In genomic region chr12:27674989-27675388, GRCh38 we compare ENCODE assay signal across 17 cellular contexts. TPM values are rescaled to one million over a fixed set of nuclear protein-coding genes. Genes with fewer than 3 reads are reported as not detected.
A peak's percentile ranks its signal among the peaks of the same experiment; 100 is the strongest.
DNase-seq lines count a peak whose midpoint lies in the region; ATAC-seq, FAIRE-seq and TF ChIP-seq lines count a peak whose summit lies in the region.
"Had no signal": no experiment of that assay in that cellular context is flagged by ENCODE, and none has a peak within 500 bp of the region (broad histone marks: within the 10 kb centered on the region; RNA-seq: fewer than 3 reads in every experiment).

No MANE protein-coding gene starts in this region.

- intact Hi-C loops in left ventricle myocardium superior (cut with micrococcal nuclease) (no loop called here), left cardiac atrium (cut with DNase I) (no loop called here)

- no peak for TF ChIP-seq CTCF in endodermal cell (conservative IDR thresholded peaks at IDR 0.05)

- H3K27ac Mint-ChIP-seq in endodermal cell = peak overlapping the region; percentile 13
- H3K27ac Mint-ChIP-seq: CD4-positive, alpha-beta T cell; H9 had no signal

- no peaks in the 10 kb centered on the region for H3K4me1 ChIP-seq in endodermal cell (ENCODE audit: control insufficient read depth, insufficient read depth, low read length)
- H3K4me1 ChIP-seq: BE2C had no signal

- H3K4me1 Mint-ChIP-seq in endodermal cell = no peaks in the 10 kb centered on the region

- H3K36me3 Mint-ChIP-seq in endodermal cell (ENCODE audit: low read depth) = peaks cover 70% of the 10 kb centered on the region

- FAIRE-seq in HTR-8/SVneo (lab: Jason Lieb, UNC) = peak; percentile 4
- FAIRE-seq: A204.1 had no signal

- peaks cover 90% of the 10 kb centered on the region for H3K36me3 ChIP-seq in endodermal cell (ENCODE audit: control insufficient read depth, insufficient read depth, low read length)

- ATAC-seq in left ventricle myocardium superior (peak; percentile 20), left cardiac atrium (no peak), HG03039 (IDR thresholded peaks at IDR 0.05; ENCODE audit: unreplicated experiment) (no peak)

- no peak for DNase-seq in left ventricle myocardium superior
- no peak for DNase-seq in left cardiac atrium
- DNase-seq in HTR-8/SVneo (ENCODE audit: insufficient read length, low spot score) = no peak
- DNase-seq in endodermal cell = no peak
- no peak for DNase-seq in iPS-NIHi11 (ENCODE audit: low spot score)
- no peak for DNase-seq in NCI-H2081 treated with DMSO at 0.1 percent for 48 hours (lab: John Stamatoyannopoulos, UW)
- DNase-seq: ACHN; BE2C; C1 segment of cervical spinal cord; CD4-positive, alpha-beta T cell; DMS153; DMS79; GDM1; GOT3; H9 had no signal

- H3K27ac ChIP-seq in endodermal cell (ENCODE audit: low read depth, low read length) = no peak overlapping the region

- WGBS in endodermal cell (ENCODE audit: insufficient coverage in 1 of 2, insufficient read length in 1 of 2), 2 experiments = 88% methylated on average over 2 of the region's 2 CpGs; no CpG with 5 or more reads in 1 of the 2 experiments

- H3K4me3 ChIP-seq in endodermal cell (ENCODE audit: low read length) = no peak overlapping the region

- no peaks in the 10 kb centered on the region for H3K9me3 Mint-ChIP-seq in endodermal cell
- H3K9me3 Mint-ChIP-seq: CD4-positive, alpha-beta T cell; H9 had no signal

- no peak overlapping the region for H3K9ac ChIP-seq in endodermal cell (ENCODE audit: extremely low read depth, low read length, poor library complexity, severe bottlenecking)

- H3K27me3 Mint-ChIP-seq in endodermal cell (ENCODE audit: insufficient read depth) = no peaks in the 10 kb centered on the region
- H3K27me3 Mint-ChIP-seq: CD4-positive, alpha-beta T cell had no signal

- no peaks in the 10 kb centered on the region for H3K27me3 ChIP-seq in endodermal cell (ENCODE audit: control insufficient read depth, insufficient read depth, low read length, poor library complexity, severe bottlenecking)
- H3K27me3 ChIP-seq: BE2C had no signal

- H3K9me3 ChIP-seq in endodermal cell (ENCODE audit: control insufficient read depth, low read length) = no peaks in the 10 kb centered on the region
- H3K9me3 ChIP-seq: BE2C had no signal

- no peak overlapping the region for H3K4me3 Mint-ChIP-seq in endodermal cell
- H3K4me3 Mint-ChIP-seq: CD4-positive, alpha-beta T cell; H9 had no signal

RNA-seq across cellular contexts. Expression of gene REP15, which starts 21.3 kb away (rescaled TPM):
- 7.5 TPM for total RNA-seq in left ventricle myocardium superior
- 1 to 10 TPM; 3.2 to 3.5 TPM for total RNA-seq in left cardiac atrium
- total RNA-seq in endodermal cell = 1 to 10 TPM; 2.4 to 7.6 TPM
- 0.93 TPM for polyA plus RNA-seq in endodermal cell (2013, experiment 1 of 2)
- polyA plus RNA-seq in endodermal cell (2013, experiment 2 of 2) = 0.79 TPM
- total RNA-seq: CD4-positive, alpha-beta T cell had no signal

RNA-seq across cellular contexts. Expression of gene MRPS35, which starts 35.6 kb away (rescaled TPM):
- total RNA-seq in left ventricle myocardium superior (63.3 TPM), left cardiac atrium (10 to 100 TPM; 40.6 to 44.6 TPM), endodermal cell (10 to 100 TPM; 33.7 to 62.6 TPM)
- polyA plus RNA-seq in endodermal cell (2013, experiment 1 of 2) = 48.6 TPM
- 44.9 TPM for polyA plus RNA-seq in endodermal cell (2013, experiment 2 of 2)
